In the genomic region with DNA sequence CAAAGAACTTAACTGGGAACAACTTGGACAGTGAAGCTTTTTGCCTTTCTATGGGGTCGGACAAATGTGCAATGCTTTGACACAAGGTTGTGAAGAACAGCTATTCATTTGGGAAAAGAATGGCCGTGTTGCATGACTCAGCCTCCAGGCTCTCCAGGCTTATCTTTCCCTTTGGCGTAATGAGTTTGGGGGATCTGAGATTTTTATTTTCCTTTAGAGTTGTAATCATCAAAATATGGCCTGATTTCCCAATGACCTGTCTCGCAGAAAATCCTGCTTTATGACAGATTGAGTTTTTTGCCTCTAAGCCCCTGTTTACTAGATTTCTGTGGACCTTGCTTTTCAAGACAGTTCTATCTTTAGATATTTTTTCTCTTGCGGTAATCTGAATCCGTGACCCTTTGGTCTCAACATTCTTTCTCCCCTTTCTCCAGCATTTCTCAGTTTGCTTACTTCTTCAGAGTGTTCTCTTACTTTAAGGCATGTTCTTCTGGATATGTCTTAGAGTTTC, we compare ENCODE assay signal across 8 cellular contexts.
DNase-seq lines count a peak whose midpoint lies in the region; ATAC-seq and TF ChIP-seq lines count a peak whose summit lies in the region.
"Not testable (repeated sequence)": the region's sequence is repeated elsewhere in the genome, so short reads cannot be mapped to it uniquely, and the experiment has no call there.

No MANE protein-coding gene starts in this region.

- not testable (repeated sequence) for TF ChIP-seq POLR2A in body of pancreas (IDR thresholded peaks at IDR 0.05)

- intact Hi-C loops in body of pancreas (cut with DNase I) = not testable (repeated sequence)

- H3K27me3 ChIP-seq in body of pancreas; mesenchymal stem cell (ENCODE audit: control insufficient read depth in 1 of 2, insufficient read depth in 1 of 2, low read length in 2 of 2): not testable (repeated sequence)

- H2BK15ac ChIP-seq in mesenchymal stem cell (ENCODE audit: low read depth, poor library complexity, severe bottlenecking) = not testable (repeated sequence)

- not testable (repeated sequence) for H3K23ac ChIP-seq in mesenchymal stem cell (ENCODE audit: low read length in 2 of 2)

- not testable (repeated sequence) for H2BK120ac ChIP-seq in mesenchymal stem cell (ENCODE audit: low read depth, low read length)

- H3K14ac ChIP-seq in mesenchymal stem cell (ENCODE audit: low read length in 2 of 2) = not testable (repeated sequence)

- H3K36me3 ChIP-seq in body of pancreas (replicated peaks in 1 of 2; ENCODE audit: insufficient read depth in 1 of 2, low read depth in 2 of 2); mesenchymal stem cell (ENCODE audit: control insufficient read depth in 1 of 2, insufficient read depth in 2 of 2, low read depth in 1 of 2, low read length in 2 of 2): not testable (repeated sequence)

- not testable (repeated sequence) for H3K9me3 ChIP-seq in body of pancreas; mesenchymal stem cell (ENCODE audit: control insufficient read depth, low read length)

- peak overlapping the region in 1 of 2 experiments; percentile 70 for H3K18ac ChIP-seq in mesenchymal stem cell (ENCODE audit: low read depth in 1 of 2, low read length in 2 of 2)

- not testable (repeated sequence) for H3K79me1 ChIP-seq in mesenchymal stem cell (replicated peaks; ENCODE audit: low read length, poor library complexity, severe bottlenecking)

- not testable (repeated sequence) for H3K4me2 ChIP-seq in mesenchymal stem cell (ENCODE audit: low read length, poor library complexity, severe bottlenecking)

- H2BK5ac ChIP-seq in mesenchymal stem cell (ENCODE audit: low read depth, low read length, poor library complexity, severe bottlenecking) = not testable (repeated sequence)

- H3K9ac ChIP-seq in mesenchymal stem cell (ENCODE audit: low read length) = not testable (repeated sequence)

- not testable (repeated sequence) for H4K91ac ChIP-seq in mesenchymal stem cell (ENCODE audit: low read length)

- H3K4ac ChIP-seq in mesenchymal stem cell (ENCODE audit: low read depth in 1 of 2, low read length in 2 of 2) = not testable (repeated sequence)

- WGBS in body of pancreas, 2 donors = 55 to 66% methylated on average over 6 of the region's 6 CpGs
- WGBS in mesenchymal stem cell = 31% methylated on average over 5 of the region's 6 CpGs

- not testable (repeated sequence) for ATAC-seq in SK-N-SH treated with all-trans-retinoic acid at 6 μM for 48 hours
- ATAC-seq in body of pancreas (peak; percentile 58), omental fat pad (ENCODE audit: low FRiP score) (peak; percentile 62)

- H3K4me1 ChIP-seq in body of pancreas; mesenchymal stem cell (ENCODE audit: control insufficient read depth, insufficient read depth, low read depth, low read length): not testable (repeated sequence)

- H4K8ac ChIP-seq in mesenchymal stem cell (ENCODE audit: low read length) = not testable (repeated sequence)

- peak overlapping the region in 1 of 2 experiments; percentile 54 for H2BK12ac ChIP-seq in mesenchymal stem cell (ENCODE audit: low read length in 2 of 2)

- H3K27ac ChIP-seq in body of pancreas; mesenchymal stem cell (ENCODE audit: low read length, poor library complexity, severe bottlenecking): not testable (repeated sequence)

- not testable (repeated sequence) for H3K4me3 ChIP-seq in body of pancreas; fibroblast of the aortic adventitia (ENCODE audit: low read depth, low read length); mesenchymal stem cell (ENCODE audit: insufficient read depth in 1 of 2, low read depth in 1 of 2, low read length in 2 of 2)

- H2AFZ ChIP-seq in mesenchymal stem cell (ENCODE audit: low read depth, low read length) = not testable (repeated sequence)

- H2AK5ac ChIP-seq in mesenchymal stem cell (ENCODE audit: low read length, severe bottlenecking) = not testable (repeated sequence)

- not testable (repeated sequence) for TF ChIP-seq CTCF in body of pancreas (IDR thresholded peaks at IDR 0.05); fibroblast of the aortic adventitia (IDR thresholded peaks at IDR 0.05; ENCODE audit: insufficient read depth, low read length); omental fat pad (IDR thresholded peaks at IDR 0.05)

- DNase-seq in Daoy (ENCODE audit: low read depth) (peak; percentile 72), HS-5 (ENCODE audit: low read depth) (peak; percentile 28), body of pancreas (peak in 1 of 4 donors; percentile 10), fibroblast of the aortic adventitia (ENCODE audit: low read depth) (peak; percentile 97), mesenchymal stem cell (peak; percentile 81), smooth muscle cell of the brain vasculature (ENCODE audit: low read depth, low spot score) (peak; percentile 3)
- DNase-seq in omental fat pad (ENCODE audit: low spot score) = not testable (repeated sequence)

TF ChIP-seq in SK-N-SH treated with all-trans-retinoic acid at 6 μM for 48 hours, 23 proteins besides CTCF, POLR2A, EP300 and RAD21:
- TF ChIP-seq ISL1 (CRISPR knock-in tag; IDR thresholded peaks at IDR 0.05) = peak; percentile 24; the same call in 1 of the 2 replicates
